15 cellular contexts compared by ENCODE assay signal in the genomic region with DNA sequence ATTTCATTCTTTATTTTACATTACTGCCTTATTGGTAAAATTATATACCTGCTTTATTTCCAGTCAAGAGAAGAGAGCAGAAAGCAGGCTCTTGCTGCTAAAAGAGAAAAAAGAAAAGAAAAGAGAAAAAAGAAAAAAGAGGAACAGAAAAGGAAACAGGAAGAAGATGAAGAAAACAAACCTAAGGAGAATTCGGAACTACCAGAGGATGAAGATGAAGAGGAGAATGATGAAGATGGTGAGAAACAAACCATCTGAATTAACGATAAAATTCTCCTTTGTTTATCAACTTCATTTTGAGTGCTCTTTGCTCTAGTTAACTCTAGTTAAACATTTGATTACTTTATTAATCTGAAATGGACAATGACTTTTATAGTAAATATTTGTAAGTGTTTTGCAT.
"Had no signal": no experiment of that assay in that cellular context is flagged by ENCODE, and none has a peak within 500 bp of the region (broad histone marks: within the 10 kb centered on the region; RNA-seq: fewer than 3 reads in every experiment).

No MANE protein-coding gene starts in this region.

- H3K9me3 ChIP-seq: gastrocnemius medialis, heart left ventricle, psoas muscle, stomach, testis, upper lobe of left lung had no signal

- H3K4me1 Mint-ChIP-seq: immature natural killer cell, neural crest cell had no signal

- H3K27me3 ChIP-seq: gastrocnemius medialis, heart left ventricle, stomach, testis, upper lobe of left lung had no signal

- FAIRE-seq: astrocyte had no signal

- DNase-seq: activated CD8-positive, alpha-beta memory T cell treated with anti-CD3 and anti-CD28 coated beads, Interleukin-2, amount 50 U/mL, for 48 hours; activated CD8-positive, alpha-beta T cell treated with anti-CD3 and anti-CD28 coated beads, Interleukin-2, amount 10 ng/mL, durations not matched to agents 7 days and 5 days; activated naive CD4-positive, alpha-beta T cell treated with Interleukin-2 at 50 U/mL for 16 hours; gastrocnemius medialis; heart left ventricle; immature natural killer cell; psoas muscle; stomach; T-helper 9 cell; testis; upper lobe of left lung had no signal

- H3K27ac ChIP-seq: gastrocnemius medialis, heart left ventricle, psoas muscle, stomach, testis, upper lobe of left lung had no signal

- H3K4me3 Mint-ChIP-seq: activated CD8-positive, alpha-beta T cell treated with anti-CD3 and anti-CD28 coated beads, Interleukin-2, amount 10 ng/mL, durations not matched to agents 7 days and 5 days; activated T-helper 1 cell treated with anti-CD3 and anti-CD28 coated beads, Interleukin-12 subunit alpha, Interleukin-12 subunit beta, Interleukin-2, Interleukin-4 antibody, amounts not matched to agents 30 ng/mL and 10 ng/mL and 1 ng/mL, durations not matched to agents 14 hours and 24 hours and 36 hours; immature natural killer cell; neural crest cell had no signal

- H3K4me1 ChIP-seq: gastrocnemius medialis, heart left ventricle, psoas muscle, stomach, testis, upper lobe of left lung had no signal

- H3K9me3 Mint-ChIP-seq: activated T-helper 1 cell treated with anti-CD3 and anti-CD28 coated beads, Interleukin-12 subunit alpha, Interleukin-12 subunit beta, Interleukin-2, Interleukin-4 antibody, amounts not matched to agents 30 ng/mL and 10 ng/mL and 1 ng/mL, durations not matched to agents 14 hours and 24 hours and 36 hours; neural crest cell had no signal

- H3K27ac Mint-ChIP-seq: activated CD8-positive, alpha-beta T cell treated with anti-CD3 and anti-CD28 coated beads, Interleukin-2, amount 10 ng/mL, durations not matched to agents 7 days and 5 days; activated T-helper 1 cell treated with anti-CD3 and anti-CD28 coated beads, Interleukin-12 subunit alpha, Interleukin-12 subunit beta, Interleukin-2, Interleukin-4 antibody, amounts not matched to agents 30 ng/mL and 10 ng/mL and 1 ng/mL, durations not matched to agents 14 hours and 24 hours and 36 hours had no signal

- H3K4me3 ChIP-seq: gastrocnemius medialis, heart left ventricle, psoas muscle, stomach, testis, upper lobe of left lung had no signal

- ATAC-seq: activated CD8-positive, alpha-beta T cell treated with anti-CD3 and anti-CD28 coated beads, Interleukin-2, amount 10 ng/mL, durations not matched to agents 7 days and 5 days; gastrocnemius medialis; heart left ventricle; psoas muscle; sciatic nerve had no signal
